ENCODE assay signal across 8 cellular contexts in the genomic region with DNA sequence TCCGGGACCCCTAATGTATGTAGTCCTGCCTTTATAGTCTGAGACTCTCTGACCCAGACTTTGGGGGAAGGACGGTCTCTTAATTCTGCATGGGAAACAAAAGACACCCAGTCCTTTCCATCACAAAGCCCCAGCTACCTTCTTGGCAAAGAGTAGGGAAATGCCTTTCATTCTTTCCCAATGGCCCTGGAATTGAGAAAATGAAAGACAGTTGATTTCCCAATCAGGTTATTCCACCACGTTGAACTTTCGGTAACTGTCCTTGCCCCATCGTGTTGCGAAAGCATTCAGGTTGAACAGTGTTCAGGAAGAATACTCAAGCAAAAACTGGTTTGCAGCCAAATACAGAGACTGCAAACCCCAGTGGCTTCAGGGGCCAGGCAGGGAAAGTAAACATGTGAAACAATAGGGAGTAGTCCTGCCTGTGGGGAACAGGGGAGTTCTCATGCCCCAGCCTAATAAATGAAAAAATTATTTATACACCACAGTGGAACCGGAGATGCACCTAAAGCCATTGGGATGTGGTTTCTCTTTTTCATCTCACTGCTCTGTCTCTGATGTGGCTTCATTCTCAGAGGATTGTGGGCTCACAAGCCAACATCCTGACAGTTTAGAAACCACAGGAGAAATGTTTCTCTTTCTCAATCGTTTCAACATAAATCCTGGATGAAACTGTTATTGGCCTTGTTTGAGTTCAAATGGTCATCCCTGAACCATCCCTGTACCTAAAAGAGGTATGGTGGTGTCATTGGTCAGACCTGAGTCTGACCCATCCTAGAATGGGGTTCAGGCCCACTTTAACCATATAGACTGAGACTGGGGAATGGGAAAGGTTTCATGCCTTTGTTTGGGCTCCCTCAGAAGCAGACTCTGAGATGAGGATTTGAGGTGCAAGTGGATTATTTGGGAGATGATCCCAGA. TPM values are rescaled to one million over a fixed set of nuclear protein-coding genes. Genes with fewer than 3 reads are reported as not detected.
DNase-seq lines count a peak whose midpoint lies in the region; ATAC-seq and TF ChIP-seq lines count a peak whose summit lies in the region.

No MANE protein-coding gene starts in this region.

- H3K27ac ChIP-seq in psoas muscle = peak overlapping the region; percentile 71

- DNase-seq in Caco-2 (peak; percentile 95 to 96), LHCN-M2 (ENCODE audit: low read depth) (peak; percentile 86), glomerular visceral epithelial cell (ENCODE audit: extremely low spot score) (peak; percentile 86), psoas muscle (peak; percentile 69 to 72), NCI-H2227 treated with DMSO at 0.1 percent for 48 hours (lab: John Stamatoyannopoulos, UW) (no peak), NCI-H2171 treated with DMSO at 0.1 percent for 48 hours (lab: John Stamatoyannopoulos, UW) (no peak)
- DNase-seq in activated CD4-positive, alpha-beta memory T cell treated with anti-CD3 and anti-CD28 coated beads, Interleukin-2, amount 10 ng/mL, durations not matched to agents 7 days and 5 days = peak; percentile 51

- POLR2A ChIA-PET in Caco-2 (lab: Charles Lee) = interaction anchor here (1.0 kb wide), 1 partner anchor 44 kb away, joined by 4 read pairs; the partner anchor contains the start of gene SLC9A8
- POLR2A ChIA-PET in activated CD4-positive, alpha-beta memory T cell treated with anti-CD3 and anti-CD28 coated beads, Interleukin-2, amount 10 ng/mL, durations not matched to agents 7 days and 5 days (lab: Charles Lee) = no interaction called here

- H3K27ac Mint-ChIP-seq in Caco-2 (ENCODE audit: unreplicated experiment) = peak overlapping the region; percentile 93
- no peak overlapping the region for H3K27ac Mint-ChIP-seq in activated CD4-positive, alpha-beta memory T cell treated with anti-CD3 and anti-CD28 coated beads, Interleukin-2, amount 10 ng/mL, durations not matched to agents 7 days and 5 days

- H3K27me3 ChIP-seq in Caco-2 (replicated peaks; ENCODE audit: control insufficient read depth, insufficient read depth, low read length) (no peaks in the 10 kb centered on the region), psoas muscle (ENCODE audit: insufficient read depth in 3 of 3, low read length in 2 of 3) (no peaks in the 10 kb centered on the region)

- H3K4me1 Mint-ChIP-seq in Caco-2 (ENCODE audit: low read depth, unreplicated experiment) = peaks cover 33% of the 10 kb centered on the region
- H3K4me1 Mint-ChIP-seq in activated CD4-positive, alpha-beta memory T cell treated with anti-CD3 and anti-CD28 coated beads, Interleukin-2, amount 10 ng/mL, durations not matched to agents 7 days and 5 days = peaks cover 34% of the 10 kb centered on the region

- ATAC-seq in psoas muscle = peak; percentile 65 to 74 (median 70)
- ATAC-seq in GM21717 (IDR thresholded peaks at IDR 0.05; ENCODE audit: unreplicated experiment) = no peak

- 0 out of 2 replicates have a peak, but pooled peaks cover 3% of the 10 kb centered on the region for H3K9me3 ChIP-seq in Caco-2
- no peaks in the 10 kb centered on the region for H3K9me3 ChIP-seq in psoas muscle

- H3K36me3 Mint-ChIP-seq in Caco-2 (ENCODE audit: insufficient read depth, unreplicated experiment) = peaks cover 11% of the 10 kb centered on the region
- H3K36me3 Mint-ChIP-seq in activated CD4-positive, alpha-beta memory T cell treated with anti-CD3 and anti-CD28 coated beads, Interleukin-2, amount 10 ng/mL, durations not matched to agents 7 days and 5 days (ENCODE audit: low read depth) = peaks cover 2% of the 10 kb centered on the region

- WGBS in psoas muscle, 3 donors = 17 to 21% (median 19%) methylated on average over 8 of the region's 8 CpGs

- H3K36me3 ChIP-seq in Caco-2 (ENCODE audit: control insufficient read depth, insufficient read depth, low read length) (no peaks in the 10 kb centered on the region), psoas muscle (ENCODE audit: insufficient read depth in 1 of 2, low read depth in 1 of 2) (no peaks in the 10 kb centered on the region)

- no peak overlapping the region for H3K4me3 ChIP-seq in Caco-2 (ENCODE audit: low read depth, low read length)
- no peak overlapping the region for H3K4me3 ChIP-seq in psoas muscle

- TSS peak; percentile 87 for BruUV-seq in Caco-2 (replicated peaks; lab: Mats Ljungman, UMichigan)

- TF ChIP-seq CTCF in Caco-2 (IDR thresholded peaks at IDR 0.05; ENCODE audit: insufficient read depth in 1 of 2, low read depth in 1 of 2, low read length in 1 of 2, severe bottlenecking in 1 of 2, unreplicated experiment in 1 of 2) = no peak
- TF ChIP-seq CTCF in psoas muscle (IDR thresholded peaks at IDR 0.05) = no peak

- peaks cover 57% of the 10 kb centered on the region for H3K4me1 ChIP-seq in Caco-2
- H3K4me1 ChIP-seq in psoas muscle = peaks cover 38% of the 10 kb centered on the region

- CTCF ChIA-PET in Caco-2 (lab: Charles Lee) = interaction anchor here (0.7 to 1.0 kb wide), 2 partner anchors 227 to 231 kb away, joined by 4 read pairs; no protein-coding TSS in a partner anchor
- CTCF ChIA-PET in activated CD4-positive, alpha-beta memory T cell treated with anti-CD3 and anti-CD28 coated beads, Interleukin-2, amount 10 ng/mL, durations not matched to agents 7 days and 5 days (lab: Charles Lee) = interaction anchor here (0.9 kb wide), 1 partner anchor 8 kb away, joined by 3 read pairs; no protein-coding TSS in a partner anchor

- peak overlapping the region; percentile 57 for H3K4me3 Mint-ChIP-seq in Caco-2 (ENCODE audit: unreplicated experiment)
- H3K4me3 Mint-ChIP-seq in activated CD4-positive, alpha-beta memory T cell treated with anti-CD3 and anti-CD28 coated beads, Interleukin-2, amount 10 ng/mL, durations not matched to agents 7 days and 5 days = no peak overlapping the region

- H3K9me3 Mint-ChIP-seq in Caco-2 (ENCODE audit: unreplicated experiment) = no peaks in the 10 kb centered on the region
- no peaks in the 10 kb centered on the region for H3K9me3 Mint-ChIP-seq in activated CD4-positive, alpha-beta memory T cell treated with anti-CD3 and anti-CD28 coated beads, Interleukin-2, amount 10 ng/mL, durations not matched to agents 7 days and 5 days

- intact Hi-C loops in Caco-2 (cut with micrococcal nuclease; ENCODE audit: unreplicated experiment) = loop anchor here (1.0 kb wide), 4 partner anchors 22 to 94 kb away; partner anchors contain the start of gene SLC9A8
- intact Hi-C loops in psoas muscle (cut with DNase I) = loop anchor here in 1 of 2 donors (5.0 kb wide), 1 partner anchor 51 kb away; no protein-coding TSS in a partner anchor

- H3K27me3 Mint-ChIP-seq in Caco-2 (ENCODE audit: insufficient read depth, unreplicated experiment) = no peaks in the 10 kb centered on the region
- peaks cover 51% of the 10 kb centered on the region for H3K27me3 Mint-ChIP-seq in activated CD4-positive, alpha-beta memory T cell treated with anti-CD3 and anti-CD28 coated beads, Interleukin-2, amount 10 ng/mL, durations not matched to agents 7 days and 5 days

RNA-seq across cellular contexts. Expression of gene SLC9A8, which starts 44.2 kb away (rescaled TPM):
- 19.5 and 21.4 TPM in 2 replicates for total RNA-seq in Caco-2 (2022)
- total RNA-seq in LHCN-M2 (2014; rRNA removed) = 7.2 and 8.5 TPM in 2 replicates
- polyA plus RNA-seq in LHCN-M2 (2012) = 6.0 TPM
- 10 to 100 TPM; 18.0 to 21.0 TPM for total RNA-seq in activated CD4-positive, alpha-beta memory T cell treated with anti-CD3 and anti-CD28 coated beads, Interleukin-2, amount 10 ng/mL, durations not matched to agents 7 days and 5 days
- 10 to 100 TPM in 3 of 4 donors, 1 to 10 TPM in 1; 8.2 to 19.4 (median 11.2) TPM for total RNA-seq in psoas muscle
- 10 to 100 TPM in 1 of 3 donors, 1 to 10 TPM in 2; 6.1 to 11.4 (median 6.3) TPM for polyA plus RNA-seq in psoas muscle

RNA-seq across cellular contexts. Expression of gene B4GALT5, which starts 54.8 kb away (rescaled TPM):
- total RNA-seq in Caco-2 (2022) (65.0 and 67.1 TPM in 2 replicates), LHCN-M2 (2014; rRNA removed) (29.1 and 31.5 TPM in 2 replicates), psoas muscle (100 to 1,000 TPM in 2 of 4 donors, 10 to 100 TPM in 2; 49.3 to 284 (median 92.5) TPM)
- polyA plus RNA-seq in LHCN-M2 (2012) = 12.1 TPM
- 10 to 100 TPM; 21.6 to 22.4 TPM for total RNA-seq in activated CD4-positive, alpha-beta memory T cell treated with anti-CD3 and anti-CD28 coated beads, Interleukin-2, amount 10 ng/mL, durations not matched to agents 7 days and 5 days
- 10 to 100 TPM; 32.0 to 75.3 (median 72.3) TPM for polyA plus RNA-seq in psoas muscle

Comparison
In these comparisons a context has a peak if more than half of its experiments do, and no peak if none do; other contexts are left out.
1. DNase-seq: peak in Caco-2 (2 of 2), LHCN-M2 (single experiment), activated CD4-positive, alpha-beta memory T cell treated with anti-CD3 and anti-CD28 coated beads, Interleukin-2, amount 10 ng/mL, durations not matched to agents 7 days and 5 days (single experiment), glomerular visceral epithelial cell (single experiment) and psoas muscle (2 of 2); none in NCI-H2227 treated with DMSO at 0.1 percent for 48 hours (single experiment) and NCI-H2171 treated with DMSO at 0.1 percent for 48 hours (single experiment).